Comparison of ENCODE assay signal across 1 cellular context in genomic region chr20:38141889-38142494, GRCh38.
TF ChIP-seq lines count a peak whose summit lies in the region.

No MANE protein-coding gene starts in this region.

TF ChIP-seq in A549, 52 proteins besides CTCF, POLR2A, EP300 and RAD21 (continued from another document):
- TF ChIP-seq MAZ (IDR thresholded peaks at IDR 0.05; ENCODE audit: borderline replicate concordance, low read depth, low read length), result no peak
- no peak for TF ChIP-seq FOSB (CRISPR knock-in tag; IDR thresholded peaks at IDR 0.05)
